ENCODE assay signal across 9 cellular contexts in the genomic region with DNA sequence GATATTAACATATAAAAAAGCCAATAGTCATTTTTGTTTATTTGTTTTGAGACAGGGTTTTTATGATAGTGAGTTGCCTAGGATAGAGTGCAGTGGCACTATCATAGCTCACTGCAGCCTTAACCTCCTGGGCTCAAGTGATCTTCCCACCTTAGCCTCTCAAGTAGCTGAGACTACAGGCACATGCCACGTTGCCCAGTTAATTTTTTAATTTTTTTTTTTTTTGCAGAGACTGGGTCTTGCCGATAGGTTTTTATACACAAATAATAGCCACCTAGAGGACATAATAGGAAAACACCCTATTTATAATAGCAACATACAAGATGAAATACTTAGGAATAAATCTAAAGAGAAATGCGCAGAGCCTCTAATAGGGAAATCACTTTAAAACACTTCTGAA. TPM values are rescaled to one million over a fixed set of nuclear protein-coding genes. Genes with fewer than 3 reads are reported as not detected.
DNase-seq lines count a peak whose midpoint lies in the region; ATAC-seq and TF ChIP-seq lines count a peak whose summit lies in the region.
"Had no signal": no experiment of that assay in that cellular context is flagged by ENCODE, and none has a peak within 500 bp of the region (broad histone marks: within the 10 kb centered on the region; RNA-seq: fewer than 3 reads in every experiment).

No MANE protein-coding gene starts in this region.

- no peaks in the 10 kb centered on the region for H3K27me3 ChIP-seq in Caco-2 (replicated peaks; ENCODE audit: control insufficient read depth, insufficient read depth, low read length)

- ATAC-seq in naive B cell (ENCODE audit: low read depth in 2 of 2) (peak; percentile 68 to 74), GM18498 (IDR thresholded peaks at IDR 0.05; ENCODE audit: unreplicated experiment) (no peak), HG02798 (IDR thresholded peaks at IDR 0.05; ENCODE audit: poor library complexity, unreplicated experiment) (no peak), GM19455 (IDR thresholded peaks at IDR 0.05; ENCODE audit: unreplicated experiment) (no peak)

- POLR2A ChIA-PET in Caco-2 (lab: Charles Lee) = no interaction called here

- no peaks in the 10 kb centered on the region for H3K4me1 ChIP-seq in Caco-2

- H3K27me3 Mint-ChIP-seq in Caco-2 (ENCODE audit: insufficient read depth, unreplicated experiment) (no peaks in the 10 kb centered on the region), naive B cell (no peaks in the 10 kb centered on the region)

- peaks cover 87% of the 10 kb centered on the region for H3K36me3 Mint-ChIP-seq in Caco-2 (ENCODE audit: insufficient read depth, unreplicated experiment)
- H3K36me3 Mint-ChIP-seq in naive B cell = peaks cover 0 to 4% of the 10 kb centered on the region in 2 donors

- H3K9me3 ChIP-seq in Caco-2 = no peaks in the 10 kb centered on the region

- peak; percentile 7 to 13 for TF ChIP-seq CTCF in Caco-2 (IDR thresholded peaks at IDR 0.05; ENCODE audit: insufficient read depth in 1 of 2, low read depth in 1 of 2, low read length in 1 of 2, severe bottlenecking in 1 of 2, unreplicated experiment in 1 of 2)
- peak; percentile 33; the same call in 1 of the 2 replicates for TF ChIP-seq CTCF in LNCaP clone FGC (IDR thresholded peaks at IDR 0.05; ENCODE audit: control insufficient read depth, extremely low read depth, insufficient read depth)

- intact Hi-C loops in Caco-2 (cut with micrococcal nuclease; ENCODE audit: unreplicated experiment) = no loop called here

- CTCF ChIA-PET in Caco-2 (lab: Charles Lee) = no interaction called here

- no peaks in the 10 kb centered on the region for H3K36me3 ChIP-seq in Caco-2 (ENCODE audit: control insufficient read depth, insufficient read depth, low read length)

- H3K4me3 Mint-ChIP-seq in Caco-2 (ENCODE audit: unreplicated experiment) (no peak overlapping the region), naive B cell (peak overlapping the region in 1 of 8 donors; percentile 10)

- no TSS peak for BruUV-seq in Caco-2 (replicated peaks; lab: Mats Ljungman, UMichigan)

- H3K4me1 Mint-ChIP-seq in Caco-2 (ENCODE audit: low read depth, unreplicated experiment) (no peaks in the 10 kb centered on the region), naive B cell (peaks cover 13 to 36% (median 23%) of the 10 kb centered on the region in 3 donors)

- no peak overlapping the region for H3K27ac Mint-ChIP-seq in Caco-2 (ENCODE audit: unreplicated experiment)
- peak overlapping the region in 5 of 6 donors; percentile 21 to 86 (median 36) for H3K27ac Mint-ChIP-seq in naive B cell

- DNase-seq in Caco-2 (no peak), LNCaP clone FGC (ENCODE audit: low read depth) (peak; percentile 50), cerebellar cortex (ENCODE audit: low spot score) (peak; percentile 49), naive B cell (peak; percentile 21), NOMO-1 treated with DMSO at 0.1 percent for 48 hours (lab: John Stamatoyannopoulos, UW; ENCODE audit: unreplicated experiment) (no peak)
- DNase-seq: NCI-H1930 had no signal

- H3K9me3 Mint-ChIP-seq in Caco-2 (ENCODE audit: unreplicated experiment) = no peaks in the 10 kb centered on the region
- no peaks in the 10 kb centered on the region for H3K9me3 Mint-ChIP-seq in naive B cell

- H3K4me3 ChIP-seq in Caco-2 (ENCODE audit: low read depth, low read length) (no peak overlapping the region), LNCaP clone FGC (ENCODE audit: low read depth, low read length) (no peak overlapping the region)

RNA-seq across cellular contexts. Expression of gene EIF3J, which starts 13.3 kb away (rescaled TPM):
- 179 and 182 TPM in 2 replicates for total RNA-seq in Caco-2 (2022)
- 10 to 100 TPM in 5 of 6 donors, 1 to 10 TPM in 1; 9.3 to 22.5 (median 13.1) TPM for polyA plus RNA-seq in naive B cell (ENCODE audit: low read depth in 6 of 6)

Comparison
In these comparisons a context has a peak if more than half of its experiments do, and no peak if none do; other contexts are left out.
1. DNase-seq: peak in LNCaP clone FGC (single experiment), cerebellar cortex (single experiment) and naive B cell (single experiment); none in Caco-2 (0 of 2) and NOMO-1 treated with DMSO at 0.1 percent for 48 hours (single experiment).
2. ATAC-seq: peak in naive B cell (2 of 2); none in GM18498 (single experiment), HG02798 (single experiment) and GM19455 (single experiment).